In the genomic region with DNA sequence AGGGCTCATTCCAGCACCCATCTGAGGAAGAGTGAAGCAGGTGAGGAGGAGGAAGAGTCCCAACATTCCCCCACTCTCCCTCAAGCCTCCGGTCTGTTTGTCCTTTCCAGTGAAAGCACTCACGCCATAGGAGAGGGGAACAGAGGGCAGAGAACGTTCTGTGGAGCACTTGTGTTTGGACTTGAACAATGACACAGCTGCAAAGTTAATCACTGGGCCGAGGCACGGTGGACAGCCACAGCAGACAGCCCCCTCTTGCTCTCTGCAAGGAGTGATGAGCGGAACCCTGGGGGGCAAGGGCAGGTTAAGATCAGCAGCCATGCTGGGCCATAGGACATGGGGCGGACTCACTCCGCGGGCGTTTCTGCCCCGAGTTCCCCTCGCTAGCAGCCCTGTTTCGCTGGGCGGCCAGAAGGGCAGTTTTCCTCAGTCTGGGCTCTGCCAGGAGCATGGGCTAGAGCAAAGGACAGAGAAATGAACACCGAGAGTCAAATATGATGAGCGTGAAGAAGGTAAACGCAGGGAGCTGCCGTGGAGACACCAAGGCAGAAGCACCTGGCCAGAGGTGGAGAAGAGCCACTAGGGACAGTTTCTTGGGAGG, we compare ENCODE assay signal across 17 cellular contexts.
DNase-seq lines count a peak whose midpoint lies in the region; ATAC-seq and TF ChIP-seq lines count a peak whose summit lies in the region.
"Had no signal": no experiment of that assay in that cellular context is flagged by ENCODE, and none has a peak within 500 bp of the region (broad histone marks: within the 10 kb centered on the region; RNA-seq: fewer than 3 reads in every experiment).

No MANE protein-coding gene starts in this region.

- no peak overlapping the region for H2BK120ac ChIP-seq in H9 (ENCODE audit: low read depth, low read length, poor library complexity, severe bottlenecking)

- H3K18ac ChIP-seq in H9 (ENCODE audit: insufficient read length, low read depth, low read length): no peak overlapping the region

- no peak overlapping the region for H2BK12ac ChIP-seq in H9 (ENCODE audit: insufficient read length, low read depth, low read length)

- H3K27ac ChIP-seq in H9 (ENCODE audit: insufficient read length, low read depth, low read length) (no peak overlapping the region), VCaP (peak overlapping the region; percentile 80; the same call in 1 of the 2 replicates)
- H3K27ac ChIP-seq: esophagus muscularis mucosa, skin epidermis, suprapubic skin had no signal

- ATAC-seq in GM18511 (IDR thresholded peaks at IDR 0.05; ENCODE audit: unreplicated experiment): peak; percentile 9
- no peak for ATAC-seq in esophagus mucosa
- ATAC-seq: activated CD8-positive, alpha-beta T cell treated with anti-CD3 and anti-CD28 coated beads, Interleukin-2, amount 10 ng/mL, durations not matched to agents 7 days and 5 days had no signal

- H3K4ac ChIP-seq in H9 (ENCODE audit: low read depth, low read length): no peak overlapping the region; the same call in 1 of the 2 replicates

- TF ChIP-seq CTCF in H9 (conservative IDR thresholded peaks at IDR 0.05) (no peak), VCaP (conservative IDR thresholded peaks at IDR 0.05) (no peak), neural crest cell (conservative IDR thresholded peaks at IDR 0.05) (no peak), GM10248 (IDR thresholded peaks at IDR 0.05; ENCODE audit: control extremely low read depth, extremely low read depth, low read depth, missing control alignments) (no peak)

- no peak overlapping the region for H3K4me2 ChIP-seq in H9 (ENCODE audit: insufficient read depth, insufficient read length, low read length)

- H4K8ac ChIP-seq in H9 (replicated peaks; ENCODE audit: insufficient read length, low read depth, low read length): no peak overlapping the region

- H3K79me1 ChIP-seq in H9 (ENCODE audit: insufficient read depth, low read depth, low read length, poor library complexity, severe bottlenecking): no peaks in the 10 kb centered on the region

- H3K9ac ChIP-seq in H9 (ENCODE audit: extremely low read depth, insufficient read length, low read length): no peak overlapping the region

- no peak overlapping the region for H3K23ac ChIP-seq in H9 (ENCODE audit: insufficient read length, low read depth, low read length)

- no peaks in the 10 kb centered on the region for H3K27me3 Mint-ChIP-seq in H9 (ENCODE audit: low read depth)
- no peaks in the 10 kb centered on the region for H3K27me3 Mint-ChIP-seq in neural crest cell (ENCODE audit: low read depth)

- H4K20me1 ChIP-seq in H9 (ENCODE audit: control insufficient read depth, insufficient read depth, insufficient read length): no peaks in the 10 kb centered on the region

- peaks cover 7 to 23% (median 18%) of the 10 kb centered on the region in 3 experiments; a peak in 4 of 7 replicates for H3K36me3 Mint-ChIP-seq in H9 (ENCODE audit: insufficient read depth in 1 of 3, low read depth in 3 of 3)
- peaks cover 11% of the 10 kb centered on the region for H3K36me3 Mint-ChIP-seq in neural crest cell (ENCODE audit: low read depth)

- no peaks in the 10 kb centered on the region for H3K27me3 ChIP-seq in H9 (ENCODE audit: insufficient read depth, low read length)
- H3K27me3 ChIP-seq: esophagus muscularis mucosa, MG63, suprapubic skin had no signal

- H3K14ac ChIP-seq in H9 (ENCODE audit: insufficient read depth, low read length): no peak overlapping the region

- H3T11ph ChIP-seq in H9 (ENCODE audit: low read length): no peak overlapping the region

- POLR2A ChIA-PET in GM10248 (lab: Yijun Ruan, JAX): interaction anchor here (1.2 kb wide), 1 partner anchor 37 kb away, joined by 3 read pairs; no protein-coding TSS in a partner anchor

- no peak overlapping the region for H4K91ac ChIP-seq in H9 (ENCODE audit: insufficient read length, low read depth, low read length)

- CTCF ChIA-PET in GM10248 (lab: Yijun Ruan, JAX): interaction anchor here (1.1 kb wide), 1 partner anchor 19 kb away, joined by 3 read pairs; no protein-coding TSS in a partner anchor

- H3K4me3 Mint-ChIP-seq in H9 (no peak overlapping the region), neural crest cell (no peak overlapping the region)
- H3K4me3 Mint-ChIP-seq: activated CD8-positive, alpha-beta T cell treated with anti-CD3 and anti-CD28 coated beads, Interleukin-2, amount 10 ng/mL, durations not matched to agents 7 days and 5 days; activated T-helper 1 cell treated with anti-CD3 and anti-CD28 coated beads, Interleukin-12 subunit alpha, Interleukin-12 subunit beta, Interleukin-2, Interleukin-4 antibody, amounts not matched to agents 30 ng/mL and 10 ng/mL and 1 ng/mL, durations not matched to agents 14 hours and 24 hours and 36 hours had no signal

- no peaks in the 10 kb centered on the region for H3K9me3 ChIP-seq in H9 (ENCODE audit: control insufficient read depth, low read depth, low read length)
- H3K9me3 ChIP-seq: Caco-2, esophagus muscularis mucosa, MG63, suprapubic skin had no signal

- H2AK5ac ChIP-seq in H9 (ENCODE audit: insufficient read length, low read length): no peak overlapping the region

- H3K4me1 ChIP-seq in H9 (ENCODE audit: insufficient read depth, low read length): no peaks in the 10 kb centered on the region
- H3K4me1 ChIP-seq: esophagus muscularis mucosa had no signal

- H3K9me3 Mint-ChIP-seq in H9 (no peaks in the 10 kb centered on the region; a peak in 1 of 5 replicates), neural crest cell (no peaks in the 10 kb centered on the region)
- H3K9me3 Mint-ChIP-seq: activated T-helper 1 cell treated with anti-CD3 and anti-CD28 coated beads, Interleukin-12 subunit alpha, Interleukin-12 subunit beta, Interleukin-2, Interleukin-4 antibody, amounts not matched to agents 30 ng/mL and 10 ng/mL and 1 ng/mL, durations not matched to agents 14 hours and 24 hours and 36 hours had no signal

- no peak overlapping the region for H4K5ac ChIP-seq in H9 (ENCODE audit: insufficient read length, low read depth, low read length)

- H3K27ac Mint-ChIP-seq in H9: peak overlapping the region in 2 of 3 experiments; percentile 36 to 40; a peak in 2 of 7 replicates
- peak overlapping the region; percentile 54 for H3K27ac Mint-ChIP-seq in neural crest cell (ENCODE audit: unreplicated experiment)
- H3K27ac Mint-ChIP-seq: activated CD8-positive, alpha-beta T cell treated with anti-CD3 and anti-CD28 coated beads, Interleukin-2, amount 10 ng/mL, durations not matched to agents 7 days and 5 days; activated T-helper 1 cell treated with anti-CD3 and anti-CD28 coated beads, Interleukin-12 subunit alpha, Interleukin-12 subunit beta, Interleukin-2, Interleukin-4 antibody, amounts not matched to agents 30 ng/mL and 10 ng/mL and 1 ng/mL, durations not matched to agents 14 hours and 24 hours and 36 hours had no signal

- no peaks in the 10 kb centered on the region for H3K79me2 ChIP-seq in H9 (ENCODE audit: insufficient read depth, low read length)

- no peak overlapping the region for H2BK15ac ChIP-seq in H9 (ENCODE audit: low read depth, low read length)

- DNase-seq in H9: no peak
- DNase-seq in neural crest cell (ENCODE audit: low read depth, low spot score): no peak
- no peak for DNase-seq in NCI-H2029 (lab: John Stamatoyannopoulos, UW)
- no peak for DNase-seq in GM10248 (ENCODE audit: extremely low spot score)
- DNase-seq in retina: no peak
- DNase-seq: activated CD8-positive, alpha-beta T cell treated with anti-CD3 and anti-CD28 coated beads, Interleukin-2, amount 10 ng/mL, durations not matched to agents 7 days and 5 days; Caco-2; MG63; stimulated activated CD4-positive, alpha-beta T cell treated with anti-CD3 and anti-CD28 coated beads, Interleukin-4, amount 100 ng/mL, for 1 hour; T-helper 1 cell had no signal

- no peak overlapping the region for H2BK5ac ChIP-seq in H9 (ENCODE audit: insufficient read length, low read length)

- no peak overlapping the region for H3K56ac ChIP-seq in H9 (ENCODE audit: insufficient read length, low read depth, low read length)

- H3K23me2 ChIP-seq in H9 (ENCODE audit: insufficient read length, low read depth, low read length, poor library complexity, severe bottlenecking): no peaks in the 10 kb centered on the region

- WGBS in H9 (ENCODE audit: extremely low coverage, insufficient read length, low lambda C conversion rate): no CpG with 5 or more reads among the region's 18 CpGs

- H2AFZ ChIP-seq in H9 (ENCODE audit: low read length): no peak overlapping the region

- no peak overlapping the region for H2BK20ac ChIP-seq in H9 (ENCODE audit: low read depth, low read length, poor library complexity, severe bottlenecking)

- H3K4me1 Mint-ChIP-seq in H9 (peaks cover 17% of the 10 kb centered on the region in 2 experiments), neural crest cell (peaks cover 43% of the 10 kb centered on the region)
